27 cellular contexts compared by ENCODE assay signal in the genomic region with DNA sequence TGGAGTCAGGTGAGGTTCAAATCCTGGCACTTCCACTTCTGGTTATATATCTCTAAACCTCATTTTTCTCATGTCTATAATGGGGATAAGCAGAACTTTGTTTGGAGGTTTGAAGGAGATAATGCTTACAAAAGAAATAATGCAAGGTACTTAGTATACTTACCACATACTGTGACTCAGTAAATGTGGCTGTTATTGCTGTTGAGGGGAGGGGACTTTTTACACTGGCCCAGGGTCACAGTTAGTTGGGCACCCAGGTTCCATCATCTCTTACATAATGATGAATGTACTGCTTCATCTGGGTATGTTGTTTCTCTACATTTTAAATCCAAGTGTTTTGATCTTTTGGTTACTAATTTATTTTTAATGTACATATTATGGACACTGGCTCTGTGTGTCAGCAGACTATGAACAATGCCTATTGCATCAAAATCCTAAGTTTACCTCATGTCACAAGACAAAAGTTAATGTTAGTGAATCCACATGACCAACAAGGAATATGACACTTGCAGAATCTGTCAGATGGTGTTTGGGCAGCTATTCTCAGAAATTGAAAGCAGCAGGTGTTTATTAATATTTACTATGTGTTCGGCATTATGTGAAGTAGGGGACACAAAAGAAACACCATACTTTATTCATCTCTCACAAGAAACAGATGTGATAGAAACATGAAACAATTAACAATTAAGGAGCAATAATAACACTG.
DNase-seq lines count a peak whose midpoint lies in the region; ATAC-seq and TF ChIP-seq lines count a peak whose summit lies in the region.
"Had no signal": no experiment of that assay in that cellular context is flagged by ENCODE, and none has a peak within 500 bp of the region (broad histone marks: within the 10 kb centered on the region; RNA-seq: fewer than 3 reads in every experiment).

No MANE protein-coding gene starts in this region.

- H3K4me1 ChIP-seq in skeletal muscle tissue (ENCODE audit: control insufficient read depth in 3 of 3, insufficient read depth in 3 of 3, low read length in 3 of 3) = peaks cover 0 to 3% (median 3%) of the 10 kb centered on the region in 3 donors
- peaks cover 15% of the 10 kb centered on the region for H3K4me1 ChIP-seq in neural progenitor cell
- H3K4me1 ChIP-seq: A549, adrenal gland, thyroid gland, vagina had no signal

- peak overlapping the region; percentile 53 for H3K27ac ChIP-seq in skeletal muscle tissue (ENCODE audit: low read depth, low read length)
- no peak overlapping the region for H3K27ac ChIP-seq in neural progenitor cell
- H3K27ac ChIP-seq: A549, adrenal gland, brain microvascular endothelial cell, esophagus muscularis mucosa, thyroid gland, vagina, VCaP had no signal

- DNase-seq in NCI-H524 (lab: John Stamatoyannopoulos, UW) (peak; percentile 5 to 49), NCI-H524 treated with DMSO at 0.1 percent for 48 hours (lab: John Stamatoyannopoulos, UW) (no peak), NB4 (ENCODE audit: low read depth) (peak; percentile 2), epithelial cell of proximal tubule (ENCODE audit: low read depth) (peak; percentile 22), medulla oblongata (ENCODE audit: extremely low spot score) (no peak), neural progenitor cell (ENCODE audit: low spot score) (no peak)
- DNase-seq: activated CD4-positive, alpha-beta T cell treated with anti-CD3 and anti-CD28 coated beads for 48 hours; activated CD8-positive, alpha-beta memory T cell treated with anti-CD3 and anti-CD28 coated beads, Interleukin-2, amount 10 ng/mL, durations not matched to agents 7 days and 5 days; activated naive CD4-positive, alpha-beta T cell treated with anti-CD3 and anti-CD28 coated beads for 36 hours; adrenal gland; brain microvascular endothelial cell; CD4-positive, alpha-beta memory T cell; effector CD4-positive, alpha-beta T cell; foreskin melanocyte; mammary epithelial cell; NCI-H2081 treated with DMSO at 0.1 percent for 48 hours; NK-92 treated with Interleukin-12 subunit alpha and Interleukin-12 subunit beta, amount 100 ng/mL, for 24 hours; Right ventricle myocardium superior; thyroid gland had no signal

- H3K9me3 Mint-ChIP-seq in neural progenitor cell = no peaks in the 10 kb centered on the region
- H3K9me3 Mint-ChIP-seq: activated naive CD4-positive, alpha-beta T cell treated with anti-CD3 and anti-CD28 coated beads for 36 hours; CD4-positive, alpha-beta memory T cell; stimulated activated naive CD8-positive, alpha-beta T cell treated with anti-CD3 and anti-CD28 coated beads, Interleukin-15, Interleukin-2, amounts not matched to agents 100 ng/mL and 50 ng/mL, for 24 hours had no signal

- no peak for ATAC-seq in GM19463 (IDR thresholded peaks at IDR 0.05; ENCODE audit: unreplicated experiment)
- ATAC-seq: A549; activated CD8-positive, alpha-beta memory T cell treated with anti-CD3 and anti-CD28 coated beads, Interleukin-2, amount 10 ng/mL, durations not matched to agents 7 days and 5 days had no signal

- H3K27me3 ChIP-seq in skeletal muscle tissue (ENCODE audit: control insufficient read depth in 3 of 3, insufficient read depth in 3 of 3, low read length in 3 of 3) (no peaks in the 10 kb centered on the region), neural progenitor cell (no peaks in the 10 kb centered on the region)
- H3K27me3 ChIP-seq: adrenal gland, brain microvascular endothelial cell, esophagus muscularis mucosa, thyroid gland, vagina had no signal

- H3K9me3 ChIP-seq in skeletal muscle tissue (ENCODE audit: control insufficient read depth in 3 of 3, low read length in 3 of 3) (no peaks in the 10 kb centered on the region), neural progenitor cell (ENCODE audit: low read depth) (no peaks in the 10 kb centered on the region)
- H3K9me3 ChIP-seq: A549, adrenal gland, esophagus muscularis mucosa, thyroid gland, vagina had no signal

- H2AFZ ChIP-seq in neural progenitor cell (replicated peaks) = no peak overlapping the region

- H3K4me3 ChIP-seq in NB4 (ENCODE audit: low read depth, low read length) (no peak overlapping the region), epithelial cell of proximal tubule (ENCODE audit: low read depth, low read length) (no peak overlapping the region), skeletal muscle tissue (ENCODE audit: low read length in 3 of 3) (no peak overlapping the region), neural progenitor cell (no peak overlapping the region)
- H3K4me3 ChIP-seq: A549, adrenal gland, esophagus muscularis mucosa, thyroid gland, vagina had no signal

- peaks cover 5% of the 10 kb centered on the region for H3F3A ChIP-seq in neural progenitor cell (ENCODE audit: low read depth)

- H3K36me3 Mint-ChIP-seq in neural progenitor cell = peaks cover 5% of the 10 kb centered on the region

- no peaks in the 10 kb centered on the region for H4K20me1 ChIP-seq in neural progenitor cell (ENCODE audit: low read depth)

- no peak overlapping the region for H3K4me2 ChIP-seq in neural progenitor cell
- H3K4me2 ChIP-seq: A549 had no signal

- H3K79me2 ChIP-seq in neural progenitor cell (ENCODE audit: low read depth) = no peaks in the 10 kb centered on the region

- no peaks in the 10 kb centered on the region for H3K4me1 Mint-ChIP-seq in neural progenitor cell
- H3K4me1 Mint-ChIP-seq: activated CD8-positive, alpha-beta memory T cell treated with anti-CD3 and anti-CD28 coated beads, Interleukin-2, amount 10 ng/mL, durations not matched to agents 7 days and 5 days had no signal

- TF ChIP-seq CTCF in NB4 (IDR thresholded peaks at IDR 0.05; ENCODE audit: low read depth, low read length) (no peak), epithelial cell of proximal tubule (conservative IDR thresholded peaks at IDR 0.05; ENCODE audit: low read depth, low read length) (no peak), neural progenitor cell (IDR thresholded peaks at IDR 0.05) (no peak)

- no peak for TF ChIP-seq POLR2A in NB4 (IDR thresholded peaks at IDR 0.05; ENCODE audit: extremely low read depth, insufficient read length)

- H3K27me3 Mint-ChIP-seq in neural progenitor cell (ENCODE audit: insufficient read depth, low read depth) = peaks cover 2% of the 10 kb centered on the region
- H3K27me3 Mint-ChIP-seq: activated CD8-positive, alpha-beta memory T cell treated with anti-CD3 and anti-CD28 coated beads, Interleukin-2, amount 10 ng/mL, durations not matched to agents 7 days and 5 days; CD4-positive, alpha-beta memory T cell; progenitor cell of endocrine pancreas; stimulated activated naive CD8-positive, alpha-beta T cell treated with anti-CD3 and anti-CD28 coated beads, Interleukin-15, Interleukin-2, amounts not matched to agents 100 ng/mL and 50 ng/mL, for 24 hours had no signal

- H3K9ac ChIP-seq in skeletal muscle tissue (ENCODE audit: low read depth in 1 of 3, low read length in 3 of 3) = no peak overlapping the region
- H3K9ac ChIP-seq in neural progenitor cell = no peak overlapping the region

- no peak overlapping the region for H3K27ac Mint-ChIP-seq in neural progenitor cell
- H3K27ac Mint-ChIP-seq: activated CD8-positive, alpha-beta memory T cell treated with anti-CD3 and anti-CD28 coated beads, Interleukin-2, amount 10 ng/mL, durations not matched to agents 7 days and 5 days; activated naive CD4-positive, alpha-beta T cell treated with anti-CD3 and anti-CD28 coated beads for 36 hours; CD4-positive, alpha-beta memory T cell; progenitor cell of endocrine pancreas; stimulated activated naive CD8-positive, alpha-beta T cell treated with anti-CD3 and anti-CD28 coated beads, Interleukin-15, Interleukin-2, amounts not matched to agents 100 ng/mL and 50 ng/mL, for 24 hours had no signal

- H3K4me3 Mint-ChIP-seq in neural progenitor cell = no peak overlapping the region
- H3K4me3 Mint-ChIP-seq: activated CD8-positive, alpha-beta memory T cell treated with anti-CD3 and anti-CD28 coated beads, Interleukin-2, amount 10 ng/mL, durations not matched to agents 7 days and 5 days; activated naive CD4-positive, alpha-beta T cell treated with anti-CD3 and anti-CD28 coated beads for 36 hours; CD4-positive, alpha-beta memory T cell; stimulated activated naive CD8-positive, alpha-beta T cell treated with anti-CD3 and anti-CD28 coated beads, Interleukin-15, Interleukin-2, amounts not matched to agents 100 ng/mL and 50 ng/mL, for 24 hours had no signal

- H3K36me3 ChIP-seq in skeletal muscle tissue (ENCODE audit: control insufficient read depth in 3 of 3, insufficient read depth in 3 of 3, low read length in 3 of 3) (peaks cover 0 to 7% (median 6%) of the 10 kb centered on the region in 3 donors), neural progenitor cell (no peaks in the 10 kb centered on the region)
- H3K36me3 ChIP-seq: thyroid gland had no signal

Comparison
In these comparisons a context has a peak if more than half of its experiments do, and no peak if none do; other contexts are left out.
1. DNase-seq: peak in NCI-H524 (2 of 2), NB4 (single experiment) and epithelial cell of proximal tubule (single experiment); none in NCI-H524 treated with DMSO at 0.1 percent for 48 hours (single experiment), medulla oblongata (single experiment) and neural progenitor cell (single experiment).